11 cellular contexts compared by ENCODE assay signal in genomic region chr1:40049745-40050144, GRCh38. TPM values are rescaled to one million over a fixed set of nuclear protein-coding genes. Genes with fewer than 3 reads are reported as not detected.
DNase-seq lines count a peak whose midpoint lies in the region; ATAC-seq and TF ChIP-seq lines count a peak whose summit lies in the region.
"Had no signal": no experiment of that assay in that cellular context is flagged by ENCODE, and none has a peak within 500 bp of the region (broad histone marks: within the 10 kb centered on the region; RNA-seq: fewer than 3 reads in every experiment).

No MANE protein-coding gene starts in this region.

- no peak overlapping the region for H2AK5ac ChIP-seq in mesenchymal stem cell (ENCODE audit: low read length, severe bottlenecking)

- H2AFZ ChIP-seq in mesenchymal stem cell (ENCODE audit: low read depth, low read length) = no peak overlapping the region

- H3K27ac Mint-ChIP-seq in brain = peak overlapping the region; percentile 8 to 77 (median 34)

- no peak overlapping the region for H4K91ac ChIP-seq in mesenchymal stem cell (ENCODE audit: low read length)

- H3K4ac ChIP-seq in mesenchymal stem cell (ENCODE audit: low read depth in 1 of 2, low read length in 2 of 2) = no peak overlapping the region

- ATAC-seq in Right ventricle myocardium inferior (peak; percentile 35), upper lobe of right lung (peak; percentile 69), body of pancreas (no peak), GM18517 (IDR thresholded peaks at IDR 0.05; ENCODE audit: unreplicated experiment) (no peak), SK-N-SH treated with all-trans-retinoic acid at 6 μM for 48 hours (no peak)

- no peaks in the 10 kb centered on the region for H3K27me3 Mint-ChIP-seq in brain

- no peaks in the 10 kb centered on the region for H3K79me1 ChIP-seq in mesenchymal stem cell (replicated peaks; ENCODE audit: low read length, poor library complexity, severe bottlenecking)

- H3K23ac ChIP-seq in mesenchymal stem cell (ENCODE audit: low read length in 2 of 2) = no peak overlapping the region

- H3K4me1 ChIP-seq in mesenchymal stem cell (ENCODE audit: control insufficient read depth, insufficient read depth, low read depth, low read length) (peaks cover 11% of the 10 kb centered on the region), upper lobe of right lung (peaks cover 50% of the 10 kb centered on the region), body of pancreas (peaks cover 18% of the 10 kb centered on the region)

- H3K36me3 ChIP-seq in mesenchymal stem cell (ENCODE audit: control insufficient read depth in 1 of 2, insufficient read depth in 2 of 2, low read depth in 1 of 2, low read length in 2 of 2) (peaks cover 10 to 38% of the 10 kb centered on the region in 2 experiments), upper lobe of right lung (peaks cover 26% of the 10 kb centered on the region), body of pancreas (replicated peaks in 1 of 2; ENCODE audit: insufficient read depth in 1 of 2, low read depth in 2 of 2) (no peaks in the 10 kb centered on the region)

- H3K4me3 ChIP-seq in mesenchymal stem cell (ENCODE audit: insufficient read depth in 1 of 2, low read depth in 1 of 2, low read length in 2 of 2) (no peak overlapping the region), upper lobe of right lung (no peak overlapping the region), body of pancreas (no peak overlapping the region)
- H3K4me3 ChIP-seq: SK-N-MC had no signal

- TF ChIP-seq CTCF in brain (conservative IDR thresholded peaks at IDR 0.05) (no peak), upper lobe of right lung (IDR thresholded peaks at IDR 0.05) (no peak), body of pancreas (IDR thresholded peaks at IDR 0.05) (no peak)

- H3K27ac ChIP-seq in mesenchymal stem cell (ENCODE audit: low read length, poor library complexity, severe bottlenecking) (peak overlapping the region; percentile 58), upper lobe of right lung (no peak overlapping the region), body of pancreas (no peak overlapping the region)
- H3K27ac ChIP-seq: SK-N-MC had no signal

- intact Hi-C loops in Right ventricle myocardium inferior (cut with DNase I) = loop anchor here (10.0 kb wide), 1 partner anchor 205 kb away; the partner anchor contains the start of gene ZMPSTE24
- intact Hi-C loops in cardiac septum (cut with DNase I) = no loop called here
- intact Hi-C loops in upper lobe of right lung (cut with DNase I) = no loop called here
- intact Hi-C loops in body of pancreas (cut with DNase I) = no loop called here

- H3K9ac ChIP-seq in mesenchymal stem cell (ENCODE audit: low read length) = peak overlapping the region; percentile 14

- peaks cover 29% of the 10 kb centered on the region for H3K4me1 Mint-ChIP-seq in brain

- H3K9me3 ChIP-seq in mesenchymal stem cell (ENCODE audit: control insufficient read depth, low read length) (no peaks in the 10 kb centered on the region), upper lobe of right lung (no peaks in the 10 kb centered on the region), body of pancreas (no peaks in the 10 kb centered on the region)

- peaks cover 16% of the 10 kb centered on the region for H3K36me3 Mint-ChIP-seq in brain

- no peak for DNase-seq in Right ventricle myocardium inferior (ENCODE audit: missing footprints)
- DNase-seq in cardiac septum (ENCODE audit: low spot score) = no peak
- no peak for DNase-seq in mesenchymal stem cell
- no peak for DNase-seq in upper lobe of right lung
- no peak for DNase-seq in body of pancreas
- DNase-seq: C1 segment of cervical spinal cord, NCI-H1105 treated with DMSO at 0.1 percent for 48 hours had no signal

- H3K18ac ChIP-seq in mesenchymal stem cell (ENCODE audit: low read depth in 1 of 2, low read length in 2 of 2) = no peak overlapping the region

- no peaks in the 10 kb centered on the region for H3K9me3 Mint-ChIP-seq in brain

- no peak overlapping the region for H3K14ac ChIP-seq in mesenchymal stem cell (ENCODE audit: low read length in 2 of 2)

- no peak for TF ChIP-seq POLR2A in body of pancreas (IDR thresholded peaks at IDR 0.05)

- 52% methylated on average over 2 of the region's 2 CpGs for WGBS in mesenchymal stem cell
- WGBS in body of pancreas, 2 donors = 74 to 78% methylated on average over 2 of the region's 2 CpGs

- H4K8ac ChIP-seq in mesenchymal stem cell (ENCODE audit: low read length) = no peak overlapping the region

- H2BK12ac ChIP-seq in mesenchymal stem cell (ENCODE audit: low read length in 2 of 2) = no peak overlapping the region

- no peak overlapping the region for H2BK15ac ChIP-seq in mesenchymal stem cell (ENCODE audit: low read depth, poor library complexity, severe bottlenecking)

- H2BK5ac ChIP-seq in mesenchymal stem cell (ENCODE audit: low read depth, low read length, poor library complexity, severe bottlenecking) = no peak overlapping the region

- H3K27me3 ChIP-seq in mesenchymal stem cell (ENCODE audit: control insufficient read depth in 1 of 2, insufficient read depth in 1 of 2, low read length in 2 of 2) = no peaks in the 10 kb centered on the region
- H3K27me3 ChIP-seq in upper lobe of right lung = no peaks in the 10 kb centered on the region
- H3K27me3 ChIP-seq in body of pancreas = no peaks in the 10 kb centered on the region

- no peak overlapping the region for H2BK120ac ChIP-seq in mesenchymal stem cell (ENCODE audit: low read depth, low read length)

- no peak overlapping the region for H3K4me2 ChIP-seq in mesenchymal stem cell (ENCODE audit: low read length, poor library complexity, severe bottlenecking)

- peak overlapping the region in 1 of 5 experiments; percentile 17 for H3K4me3 Mint-ChIP-seq in brain

TF ChIP-seq in SK-N-SH treated with all-trans-retinoic acid at 6 μM for 48 hours, 23 proteins besides CTCF, POLR2A, EP300 and RAD21:
- TF ChIP-seq RARB (CRISPR knock-in tag; IDR thresholded peaks at IDR 0.05) (no peak), ZNF565 (CRISPR knock-in tag; conservative IDR thresholded peaks at IDR 0.05; ENCODE audit: low read depth) (no peak), ZFP30 (CRISPR knock-in tag; IDR thresholded peaks at IDR 0.05) (no peak), ESRRG (CRISPR knock-in tag; IDR thresholded peaks at IDR 0.05) (no peak), GLIS3 (CRISPR knock-in tag; IDR thresholded peaks at IDR 0.05) (no peak)
TF ChIP-seq in SK-N-SH treated with all-trans-retinoic acid at 6 μM for 48 hours: peak in this region for 0.

RNA-seq across cellular contexts. Expression of gene CAP1, which starts 9.2 kb away (rescaled TPM):
- total RNA-seq in Right ventricle myocardium inferior (88.8 TPM), cardiac septum (82.8 TPM), upper lobe of right lung (373 TPM), body of pancreas (10 to 100 TPM; 60.7 to 66.3 TPM)
- polyA plus RNA-seq in brain (ENCODE audit: insufficient read depth, low read depth, low replicate concordance) = 188 TPM
- polyA plus RNA-seq in mesenchymal stem cell (2013, experiment 1 of 2) = 483 TPM
- 482 TPM for polyA plus RNA-seq in mesenchymal stem cell (2013, experiment 2 of 2)

RNA-seq across cellular contexts. Expression of gene PPT1, which starts 47.3 kb away (rescaled TPM):
- total RNA-seq in Right ventricle myocardium inferior (44.1 TPM), cardiac septum (31.1 TPM), upper lobe of right lung (166 TPM), body of pancreas (10 to 100 TPM; 26.4 to 28.5 TPM)
- polyA plus RNA-seq in brain (ENCODE audit: insufficient read depth, low read depth, low replicate concordance) = 132 TPM
- 104 TPM for polyA plus RNA-seq in mesenchymal stem cell (2013, experiment 1 of 2)
- 107 TPM for polyA plus RNA-seq in mesenchymal stem cell (2013, experiment 2 of 2)

Comparison
In these comparisons a context has a peak if more than half of its experiments do, and no peak if none do; other contexts are left out.
1. ATAC-seq: peak in Right ventricle myocardium inferior (single experiment) and upper lobe of right lung (single experiment); none in body of pancreas (single experiment), GM18517 (single experiment) and SK-N-SH treated with all-trans-retinoic acid at 6 μM for 48 hours (single experiment).